In the genomic region with DNA sequence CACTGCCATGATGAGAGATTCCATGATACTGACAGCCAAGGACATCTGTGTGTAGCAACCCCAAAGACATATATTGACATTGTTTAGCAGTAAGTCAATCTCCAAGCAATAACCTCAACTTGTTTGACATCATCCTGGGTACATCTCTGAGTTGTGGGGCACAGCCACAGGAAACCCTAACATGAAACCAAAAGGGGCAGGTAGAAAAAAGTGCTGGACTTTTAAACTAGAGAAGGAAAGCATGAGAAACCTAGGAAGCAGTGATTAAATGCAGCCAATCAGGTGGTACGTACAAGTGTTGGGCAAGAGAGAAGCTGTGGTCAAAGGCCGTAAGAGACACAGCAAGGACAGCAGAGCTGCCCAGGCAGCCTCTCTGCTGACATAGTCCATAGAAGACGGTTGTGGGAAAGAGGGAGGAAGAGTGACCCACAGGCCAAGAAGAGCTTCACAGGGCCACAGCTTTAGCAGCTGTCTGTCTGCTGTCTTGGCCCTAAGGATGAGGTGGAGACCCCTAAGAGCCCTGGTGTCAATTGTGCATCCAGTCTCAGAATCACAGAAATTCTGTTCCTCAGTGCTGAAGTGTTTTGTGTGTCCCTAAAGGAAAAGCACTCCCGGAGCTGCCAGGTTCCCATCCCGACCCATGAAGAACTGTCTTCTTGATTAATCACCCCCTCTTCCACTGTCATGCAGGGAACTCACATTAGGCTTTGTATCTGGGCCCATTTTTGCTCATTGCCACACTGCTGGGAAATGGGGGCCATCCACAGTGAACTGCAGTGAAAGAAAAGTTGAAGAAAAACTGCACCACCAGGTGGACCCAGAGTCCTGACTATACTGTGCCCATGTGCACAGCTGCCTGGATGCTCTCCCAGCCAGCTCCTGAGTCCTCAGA, we compare ENCODE assay signal across 1 cellular context.
TF ChIP-seq lines count a peak whose summit lies in the region.

No MANE protein-coding gene starts in this region.

TF ChIP-seq in GM23338, 12 proteins besides CTCF, POLR2A, EP300 and RAD21 (continued from another document):
- TF ChIP-seq, protein P1, sequence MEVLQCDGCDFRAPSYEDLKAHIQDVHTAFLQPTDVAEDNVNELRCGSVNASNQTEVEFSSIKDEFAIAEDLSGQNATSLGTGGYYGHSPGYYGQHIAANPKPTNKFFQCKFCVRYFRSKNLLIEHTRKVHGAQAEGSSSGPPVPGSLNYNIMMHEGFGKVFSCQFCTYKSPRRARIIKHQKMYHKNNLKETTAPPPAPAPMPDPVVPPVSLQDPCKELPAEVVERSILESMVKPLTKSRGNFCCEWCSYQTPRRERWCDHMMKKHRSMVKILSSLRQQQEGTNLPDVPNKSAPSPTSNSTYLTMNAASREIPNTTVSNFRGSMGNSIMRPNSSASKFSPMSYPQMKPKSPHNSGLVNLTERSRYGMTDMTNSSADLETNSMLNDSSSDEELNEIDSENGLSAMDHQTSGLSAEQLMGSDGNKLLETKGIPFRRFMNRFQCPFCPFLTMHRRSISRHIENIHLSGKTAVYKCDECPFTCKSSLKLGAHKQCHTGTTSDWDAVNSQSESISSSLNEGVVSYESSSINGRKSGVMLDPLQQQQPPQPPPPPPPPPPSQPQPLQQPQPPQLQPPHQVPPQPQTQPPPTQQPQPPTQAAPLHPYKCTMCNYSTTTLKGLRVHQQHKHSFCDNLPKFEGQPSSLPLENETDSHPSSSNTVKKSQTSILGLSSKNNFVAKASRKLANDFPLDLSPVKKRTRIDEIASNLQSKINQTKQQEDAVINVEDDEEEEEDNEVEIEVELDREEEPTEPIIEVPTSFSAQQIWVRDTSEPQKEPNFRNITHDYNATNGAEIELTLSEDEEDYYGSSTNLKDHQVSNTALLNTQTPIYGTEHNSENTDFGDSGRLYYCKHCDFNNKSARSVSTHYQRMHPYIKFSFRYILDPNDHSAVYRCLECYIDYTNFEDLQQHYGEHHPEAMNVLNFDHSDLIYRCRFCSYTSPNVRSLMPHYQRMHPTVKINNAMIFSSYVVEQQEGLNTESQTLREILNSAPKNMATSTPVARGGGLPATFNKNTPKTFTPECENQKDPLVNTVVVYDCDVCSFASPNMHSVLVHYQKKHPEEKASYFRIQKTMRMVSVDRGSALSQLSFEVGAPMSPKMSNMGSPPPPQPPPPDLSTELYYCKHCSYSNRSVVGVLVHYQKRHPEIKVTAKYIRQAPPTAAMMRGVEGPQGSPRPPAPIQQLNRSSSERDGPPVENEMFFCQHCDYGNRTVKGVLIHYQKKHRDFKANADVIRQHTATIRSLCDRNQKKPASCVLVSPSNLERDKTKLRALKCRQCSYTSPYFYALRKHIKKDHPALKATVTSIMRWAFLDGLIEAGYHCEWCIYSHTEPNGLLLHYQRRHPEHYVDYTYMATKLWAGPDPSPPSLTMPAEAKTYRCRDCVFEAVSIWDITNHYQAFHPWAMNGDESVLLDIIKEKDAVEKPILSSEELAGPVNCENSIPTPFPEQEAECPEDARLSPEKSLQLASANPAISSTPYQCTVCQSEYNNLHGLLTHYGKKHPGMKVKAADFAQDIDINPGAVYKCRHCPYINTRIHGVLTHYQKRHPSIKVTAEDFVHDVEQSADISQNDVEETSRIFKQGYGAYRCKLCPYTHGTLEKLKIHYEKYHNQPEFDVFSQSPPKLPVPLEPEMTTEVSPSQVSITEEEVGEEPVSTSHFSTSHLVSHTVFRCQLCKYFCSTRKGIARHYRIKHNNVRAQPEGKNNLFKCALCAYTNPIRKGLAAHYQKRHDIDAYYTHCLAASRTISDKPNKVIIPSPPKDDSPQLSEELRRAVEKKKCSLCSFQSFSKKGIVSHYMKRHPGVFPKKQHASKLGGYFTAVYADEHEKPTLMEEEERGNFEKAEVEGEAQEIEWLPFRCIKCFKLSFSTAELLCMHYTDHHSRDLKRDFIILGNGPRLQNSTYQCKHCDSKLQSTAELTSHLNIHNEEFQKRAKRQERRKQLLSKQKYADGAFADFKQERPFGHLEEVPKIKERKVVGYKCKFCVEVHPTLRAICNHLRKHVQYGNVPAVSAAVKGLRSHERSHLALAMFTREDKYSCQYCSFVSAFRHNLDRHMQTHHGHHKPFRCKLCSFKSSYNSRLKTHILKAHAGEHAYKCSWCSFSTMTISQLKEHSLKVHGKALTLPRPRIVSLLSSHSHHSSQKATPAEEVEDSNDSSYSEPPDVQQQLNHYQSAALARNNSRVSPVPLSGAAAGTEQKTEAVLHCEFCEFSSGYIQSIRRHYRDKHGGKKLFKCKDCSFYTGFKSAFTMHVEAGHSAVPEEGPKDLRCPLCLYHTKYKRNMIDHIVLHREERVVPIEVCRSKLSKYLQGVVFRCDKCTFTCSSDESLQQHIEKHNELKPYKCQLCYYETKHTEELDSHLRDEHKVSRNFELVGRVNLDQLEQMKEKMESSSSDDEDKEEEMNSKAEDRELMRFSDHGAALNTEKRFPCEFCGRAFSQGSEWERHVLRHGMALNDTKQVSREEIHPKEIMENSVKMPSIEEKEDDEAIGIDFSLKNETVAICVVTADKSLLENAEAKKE (CRISPR knock-in tag; IDR thresholded peaks at IDR 0.05), result no peak
- TF ChIP-seq, protein P2, sequence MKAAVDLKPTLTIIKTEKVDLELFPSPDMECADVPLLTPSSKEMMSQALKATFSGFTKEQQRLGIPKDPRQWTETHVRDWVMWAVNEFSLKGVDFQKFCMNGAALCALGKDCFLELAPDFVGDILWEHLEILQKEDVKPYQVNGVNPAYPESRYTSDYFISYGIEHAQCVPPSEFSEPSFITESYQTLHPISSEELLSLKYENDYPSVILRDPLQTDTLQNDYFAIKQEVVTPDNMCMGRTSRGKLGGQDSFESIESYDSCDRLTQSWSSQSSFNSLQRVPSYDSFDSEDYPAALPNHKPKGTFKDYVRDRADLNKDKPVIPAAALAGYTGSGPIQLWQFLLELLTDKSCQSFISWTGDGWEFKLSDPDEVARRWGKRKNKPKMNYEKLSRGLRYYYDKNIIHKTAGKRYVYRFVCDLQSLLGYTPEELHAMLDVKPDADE (IDR thresholded peaks at IDR 0.05), result no peak
- TF ChIP-seq NANOG (IDR thresholded peaks at IDR 0.05; ENCODE audit: borderline replicate concordance) (no peak), ZNF114 (CRISPR knock-in tag; IDR thresholded peaks at IDR 0.05) (no peak), CREB1 (CRISPR knock-in tag; IDR thresholded peaks at IDR 0.05; ENCODE audit: low read depth) (no peak), JUNB (IDR thresholded peaks at IDR 0.05; ENCODE audit: unreplicated experiment) (no peak), EZH2phosphoT487 (IDR thresholded peaks at IDR 0.05; ENCODE audit: unreplicated experiment) (no peak), STAT1 (IDR thresholded peaks at IDR 0.05; ENCODE audit: unreplicated experiment) (no peak)
